In the genomic region with DNA sequence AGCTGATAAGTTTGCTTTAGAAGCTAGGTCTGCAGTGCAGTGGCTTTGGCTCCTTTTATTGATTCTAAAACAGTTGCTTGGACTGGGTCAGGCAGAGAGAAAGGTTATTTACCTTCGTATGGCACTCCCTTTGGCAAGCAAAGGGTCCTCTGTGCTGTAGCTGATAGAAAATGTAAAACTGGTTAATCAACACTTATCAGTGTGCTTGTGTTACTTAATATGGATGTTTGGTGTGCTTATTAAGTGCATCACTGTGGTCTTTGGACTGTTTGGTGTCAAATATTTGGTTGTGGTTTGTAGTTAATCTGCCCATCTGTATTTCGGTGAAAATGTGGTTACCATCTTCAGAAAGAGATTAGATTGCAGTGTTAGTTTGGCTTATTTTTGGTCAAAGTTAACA, we compare ENCODE assay signal across 10 cellular contexts. TPM values are rescaled to one million over a fixed set of nuclear protein-coding genes. Genes with fewer than 3 reads are reported as not detected.
DNase-seq lines count a peak whose midpoint lies in the region; ATAC-seq and TF ChIP-seq lines count a peak whose summit lies in the region.
"Had no signal": no experiment of that assay in that cellular context is flagged by ENCODE, and none has a peak within 500 bp of the region (broad histone marks: within the 10 kb centered on the region; RNA-seq: fewer than 3 reads in every experiment).

No MANE protein-coding gene starts in this region.

- ATAC-seq in GM19043 (IDR thresholded peaks at IDR 0.05; ENCODE audit: low read depth, unreplicated experiment), result peak; percentile 47
- ATAC-seq in HG02840 (IDR thresholded peaks at IDR 0.05; ENCODE audit: low FRiP score, unreplicated experiment), result peak; percentile 35
- no peak for ATAC-seq in activated naive CD4-positive, alpha-beta T cell treated with anti-CD3 and anti-CD28 coated beads, Interleukin-2, amount 50 U/mL, for 72 hours

- intact Hi-C loops in vagina (cut with DNase I), result no loop called here

- no peak overlapping the region for H3K4me3 Mint-ChIP-seq in progenitor cell of endocrine pancreas (ENCODE audit: low read depth)

- H3K4me1 ChIP-seq in vagina, result peaks cover 12% of the 10 kb centered on the region
- H3K4me1 ChIP-seq: suprapubic skin had no signal

- peak overlapping the region; percentile 57 for H3K27ac Mint-ChIP-seq in progenitor cell of endocrine pancreas
- H3K27ac Mint-ChIP-seq in activated naive CD4-positive, alpha-beta T cell treated with anti-CD3 and anti-CD28 coated beads, Interleukin-2, amount 50 U/mL, for 72 hours, result no peak overlapping the region

- no peak for TF ChIP-seq POLR2A in vagina (IDR thresholded peaks at IDR 0.05)

- no peak for TF ChIP-seq CTCF in LNCaP clone FGC (IDR thresholded peaks at IDR 0.05; ENCODE audit: control insufficient read depth, extremely low read depth, insufficient read depth)
- TF ChIP-seq CTCF in progenitor cell of endocrine pancreas (IDR thresholded peaks at IDR 0.05; ENCODE audit: unreplicated experiment), result no peak
- TF ChIP-seq CTCF in vagina (IDR thresholded peaks at IDR 0.05), result no peak

- CTCF ChIA-PET in HEK293T (lab: Yijun Ruan, JAX), result interaction anchor here (0.6 kb wide), 1 partner anchor 225 kb away, joined by 4 read pairs; no protein-coding TSS in a partner anchor

- no peaks in the 10 kb centered on the region for H3K27me3 ChIP-seq in vagina
- H3K27me3 ChIP-seq: suprapubic skin had no signal

- peaks cover 16% of the 10 kb centered on the region for H3K9me3 Mint-ChIP-seq in progenitor cell of endocrine pancreas (ENCODE audit: low read depth)
- peaks cover 15 to 17% of the 10 kb centered on the region in 2 donors for H3K9me3 Mint-ChIP-seq in activated naive CD4-positive, alpha-beta T cell treated with anti-CD3 and anti-CD28 coated beads, Interleukin-2, amount 50 U/mL, for 72 hours

- POLR2A ChIA-PET in HEK293T (lab: Yijun Ruan, JAX), result no interaction called here

- H3K36me3 Mint-ChIP-seq in progenitor cell of endocrine pancreas (ENCODE audit: insufficient read depth), result peaks cover 3% of the 10 kb centered on the region
- H3K36me3 Mint-ChIP-seq in activated naive CD4-positive, alpha-beta T cell treated with anti-CD3 and anti-CD28 coated beads, Interleukin-2, amount 50 U/mL, for 72 hours, result peaks cover 10 to 21% of the 10 kb centered on the region in 2 donors

- peaks cover 25% of the 10 kb centered on the region for H3K4me1 Mint-ChIP-seq in progenitor cell of endocrine pancreas (ENCODE audit: low read depth)

- H3K4me3 ChIP-seq in LNCaP clone FGC (ENCODE audit: low read depth, low read length) (no peak overlapping the region), vagina (no peak overlapping the region)
- H3K4me3 ChIP-seq: lower lobe of right lung, suprapubic skin had no signal

- H3K9me3 ChIP-seq in vagina, result no peaks in the 10 kb centered on the region
- H3K9me3 ChIP-seq: lower lobe of right lung, suprapubic skin had no signal

- DNase-seq in LNCaP clone FGC (ENCODE audit: low read depth), result peak; percentile 47
- DNase-seq in progenitor cell of endocrine pancreas (ENCODE audit: low spot score, unreplicated experiment), result no peak
- no peak for DNase-seq in vagina (ENCODE audit: extremely low spot score in 2 of 2)
- no peak for DNase-seq in HEK293T (ENCODE audit: extremely low spot score)
- no peak for DNase-seq in activated naive CD4-positive, alpha-beta T cell treated with anti-CD3 and anti-CD28 coated beads, Interleukin-2, amount 50 U/mL, for 72 hours (ENCODE audit: low spot score in 2 of 2)
- DNase-seq in activated effector memory CD4-positive, alpha-beta T cell treated with anti-CD3 and anti-CD28 coated beads, Interleukin-2, amount 50 U/mL, for 16 hours, result no peak
- DNase-seq: lower lobe of right lung had no signal

- H3K27ac ChIP-seq in vagina, result no peak overlapping the region
- H3K27ac ChIP-seq: lower lobe of right lung, suprapubic skin had no signal

- no peaks in the 10 kb centered on the region for H3K27me3 Mint-ChIP-seq in progenitor cell of endocrine pancreas

- no peaks in the 10 kb centered on the region for H3K36me3 ChIP-seq in vagina
- H3K36me3 ChIP-seq: lower lobe of right lung, suprapubic skin had no signal

TF ChIP-seq in HEK293T, 16 proteins besides CTCF, POLR2A, EP300 and RAD21:
- TF ChIP-seq CTBP1 (IDR thresholded peaks at IDR 0.05; ENCODE audit: borderline replicate concordance) (no peak), FOXA1 (IDR thresholded peaks at IDR 0.05) (no peak), SP1 (IDR thresholded peaks at IDR 0.05) (no peak), ELF4 (IDR thresholded peaks at IDR 0.05) (no peak), ARNT (IDR thresholded peaks at IDR 0.05) (no peak), FOXM1 (IDR thresholded peaks at IDR 0.05; ENCODE audit: borderline replicate concordance) (no peak), L3MBTL2 (conservative IDR thresholded peaks at IDR 0.05) (no peak), BHLHE40 (IDR thresholded peaks at IDR 0.05; ENCODE audit: borderline replicate concordance) (no peak), FOXK2 (IDR thresholded peaks at IDR 0.05) (no peak), TARDBP (IDR thresholded peaks at IDR 0.05) (no peak), NFRKB (IDR thresholded peaks at IDR 0.05) (no peak), HDGF (IDR thresholded peaks at IDR 0.05; ENCODE audit: borderline replicate concordance) (no peak), LEF1 (IDR thresholded peaks at IDR 0.05; ENCODE audit: borderline replicate concordance) (no peak)
- TF ChIP-seq, protein P1, sequence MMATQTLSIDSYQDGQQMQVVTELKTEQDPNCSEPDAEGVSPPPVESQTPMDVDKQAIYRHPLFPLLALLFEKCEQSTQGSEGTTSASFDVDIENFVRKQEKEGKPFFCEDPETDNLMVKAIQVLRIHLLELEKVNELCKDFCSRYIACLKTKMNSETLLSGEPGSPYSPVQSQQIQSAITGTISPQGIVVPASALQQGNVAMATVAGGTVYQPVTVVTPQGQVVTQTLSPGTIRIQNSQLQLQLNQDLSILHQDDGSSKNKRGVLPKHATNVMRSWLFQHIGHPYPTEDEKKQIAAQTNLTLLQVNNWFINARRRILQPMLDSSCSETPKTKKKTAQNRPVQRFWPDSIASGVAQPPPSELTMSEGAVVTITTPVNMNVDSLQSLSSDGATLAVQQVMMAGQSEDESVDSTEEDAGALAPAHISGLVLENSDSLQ (IDR thresholded peaks at IDR 0.05), result no peak

RNA-seq across cellular contexts. Expression of gene UBE2E2, which starts 16.0 kb away (rescaled TPM):
- 32.5 and 41.5 TPM in 2 replicates for total RNA-seq in progenitor cell of endocrine pancreas
- total RNA-seq in vagina, result 31.2 TPM
- 10 to 100 TPM in 1 of 2 donors, 1 to 10 TPM in 1; 4.7 to 18.3 TPM for total RNA-seq in activated naive CD4-positive, alpha-beta T cell treated with anti-CD3 and anti-CD28 coated beads, Interleukin-2, amount 50 U/mL, for 72 hours

Comparison
In these comparisons a context has a peak if more than half of its experiments do, and no peak if none do; other contexts are left out.
1. ATAC-seq: peak in GM19043 (single experiment) and HG02840 (single experiment); none in activated naive CD4-positive, alpha-beta T cell treated with anti-CD3 and anti-CD28 coated beads, Interleukin-2, amount 50 U/mL, for 72 hours (0 of 2).